1 cellular context compared by ENCODE assay signal in the genomic region with DNA sequence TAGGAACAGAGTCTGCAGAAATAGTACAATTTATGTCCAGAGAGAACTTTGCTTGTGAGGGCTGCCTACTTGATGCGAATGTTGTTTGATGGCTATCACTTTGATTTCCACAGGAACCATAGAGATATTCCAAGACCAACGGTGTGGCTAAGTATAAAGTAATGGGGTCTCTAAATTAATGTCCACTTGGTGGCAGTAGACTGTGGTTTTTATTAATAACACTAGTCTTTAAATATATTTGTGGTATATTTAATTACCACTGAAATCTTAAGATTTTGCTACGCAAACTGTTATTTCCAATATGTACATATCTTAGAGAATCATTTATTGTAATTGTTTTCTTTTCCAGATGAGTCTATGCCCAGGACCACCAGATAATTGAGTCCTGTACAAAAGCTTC.
TF ChIP-seq lines count a peak whose summit lies in the region.

No MANE protein-coding gene starts in this region.

TF ChIP-seq in GM12878, 131 proteins besides CTCF, POLR2A, EP300 and RAD21 (continued from another document):
- TF ChIP-seq, protein P1, sequence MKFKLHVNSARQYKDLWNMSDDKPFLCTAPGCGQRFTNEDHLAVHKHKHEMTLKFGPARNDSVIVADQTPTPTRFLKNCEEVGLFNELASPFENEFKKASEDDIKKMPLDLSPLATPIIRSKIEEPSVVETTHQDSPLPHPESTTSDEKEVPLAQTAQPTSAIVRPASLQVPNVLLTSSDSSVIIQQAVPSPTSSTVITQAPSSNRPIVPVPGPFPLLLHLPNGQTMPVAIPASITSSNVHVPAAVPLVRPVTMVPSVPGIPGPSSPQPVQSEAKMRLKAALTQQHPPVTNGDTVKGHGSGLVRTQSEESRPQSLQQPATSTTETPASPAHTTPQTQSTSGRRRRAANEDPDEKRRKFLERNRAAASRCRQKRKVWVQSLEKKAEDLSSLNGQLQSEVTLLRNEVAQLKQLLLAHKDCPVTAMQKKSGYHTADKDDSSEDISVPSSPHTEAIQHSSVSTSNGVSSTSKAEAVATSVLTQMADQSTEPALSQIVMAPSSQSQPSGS (IDR thresholded peaks at IDR 0.05; ENCODE audit: low read length) = no peak
TF ChIP-seq in GM12878: peak in this region for 0.
